8 cellular contexts compared by ENCODE assay signal in the genomic region with DNA sequence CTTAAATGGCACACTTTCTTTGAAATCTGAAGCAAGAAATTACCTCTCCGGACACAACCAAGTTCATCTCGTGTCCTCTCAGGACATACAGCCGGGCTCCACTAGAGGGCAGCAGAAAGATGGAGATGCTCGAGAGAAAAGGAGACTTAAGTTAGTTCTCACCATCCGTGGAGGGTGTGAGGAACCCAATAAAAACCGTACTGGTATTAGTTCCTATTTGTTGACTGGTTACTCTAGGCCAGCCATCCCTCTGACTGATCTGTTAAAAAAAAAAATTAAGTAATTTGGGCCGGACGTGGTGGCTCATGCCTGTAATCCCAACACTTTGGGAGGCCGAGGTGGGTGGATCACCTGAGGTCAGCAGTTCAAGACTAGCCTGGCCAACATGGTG. TPM values are rescaled to one million over a fixed set of nuclear protein-coding genes. Genes with fewer than 3 reads are reported as not detected.
DNase-seq lines count a peak whose midpoint lies in the region; ATAC-seq and TF ChIP-seq lines count a peak whose summit lies in the region.

No MANE protein-coding gene starts in this region.

- DNase-seq in Daoy (ENCODE audit: low read depth) (peak; percentile 80), Karpas-422 (peak; percentile 97), PC-3 (peak; percentile 93), activated T-cell treated with anti-CD3 and anti-CD28 coated beads for 24 hours (ENCODE audit: low read depth) (peak; percentile 80), esophagus muscularis mucosa (ENCODE audit: extremely low spot score) (peak; percentile 96)
- DNase-seq in naive thymus-derived CD4-positive, alpha-beta T cell, result peak; percentile 53 to 81 (median 73)
- peak; percentile 92 for DNase-seq in stimulated activated naive CD8-positive, alpha-beta T cell treated with anti-CD3 and anti-CD28 coated beads, Interleukin-15, Interleukin-2, amounts not matched to agents 100 U/mL and 50 U/mL, for 24 hours

- no peaks in the 10 kb centered on the region for H3F3A ChIP-seq in PC-3 (ENCODE audit: low read length, unreplicated experiment)

- H2AFZ ChIP-seq in Karpas-422 (ENCODE audit: low read length), result no peak overlapping the region
- peak overlapping the region; percentile 97; the same call in 1 of the 2 replicates for H2AFZ ChIP-seq in PC-3 (ENCODE audit: low read length)

- H4K20me1 ChIP-seq in Karpas-422 (ENCODE audit: insufficient read depth, low read depth, low read length), result no peaks in the 10 kb centered on the region
- H4K20me1 ChIP-seq in PC-3 (ENCODE audit: low read length), result no peaks in the 10 kb centered on the region

- POLR2A ChIA-PET in PC-3 (lab: Charles Lee; ENCODE audit: unreplicated experiment), result no interaction called here
- POLR2A ChIA-PET in naive thymus-derived CD4-positive, alpha-beta T cell (lab: Charles Lee), result interaction anchor here (1.1 to 1.3 kb wide), 4 partner anchors 27 to 85 kb away, joined by 4 to 8 read pairs (median 4); partner anchors contain the start of gene UBL7

- peak; percentile 82 for TF ChIP-seq CTCF in PC-3 (conservative IDR thresholded peaks at IDR 0.05; ENCODE audit: low read depth, low read length)
- TF ChIP-seq CTCF in esophagus muscularis mucosa (IDR thresholded peaks at IDR 0.05), result peak; percentile 84 to 91 (median 89)

- no peak for TF ChIP-seq EP300 in esophagus muscularis mucosa (IDR thresholded peaks at IDR 0.05)

- H3K9me3 ChIP-seq in Karpas-422 (ENCODE audit: low read length) (no peaks in the 10 kb centered on the region), PC-3 (ENCODE audit: low read length) (no peaks in the 10 kb centered on the region), esophagus muscularis mucosa (no peaks in the 10 kb centered on the region)
- H3K9me3 ChIP-seq in naive thymus-derived CD4-positive, alpha-beta T cell (ENCODE audit: control insufficient read depth in 2 of 3, low read length in 3 of 3), result no peaks in the 10 kb centered on the region

- WGBS in esophagus muscularis mucosa, result 13% methylated on average over 9 of the region's 9 CpGs

- H3K79me2 ChIP-seq in Karpas-422 (ENCODE audit: low read length), result no peaks in the 10 kb centered on the region
- no peaks in the 10 kb centered on the region for H3K79me2 ChIP-seq in PC-3 (ENCODE audit: low read length)

- no peak overlapping the region for H3K27ac ChIP-seq in Karpas-422 (ENCODE audit: low read length)
- no peak overlapping the region for H3K27ac ChIP-seq in PC-3 (ENCODE audit: low read length)
- H3K27ac ChIP-seq in esophagus muscularis mucosa (replicated peaks in 1 of 4), result no peak overlapping the region
- no peak overlapping the region for H3K27ac ChIP-seq in naive thymus-derived CD4-positive, alpha-beta T cell (ENCODE audit: low read depth, low read length)

- H3K27me3 ChIP-seq in Karpas-422 (ENCODE audit: low read length) (no peaks in the 10 kb centered on the region), PC-3 (ENCODE audit: low read length) (peaks cover 10% of the 10 kb centered on the region), esophagus muscularis mucosa (peaks cover 0 to under 1% (median 0%) of the 10 kb centered on the region in 4 donors)
- no peaks in the 10 kb centered on the region for H3K27me3 ChIP-seq in naive thymus-derived CD4-positive, alpha-beta T cell (ENCODE audit: control insufficient read depth in 2 of 2, insufficient read depth in 2 of 2, low read length in 2 of 2)

- H3K27ac Mint-ChIP-seq in naive thymus-derived CD4-positive, alpha-beta T cell, result peak overlapping the region in 3 of 9 donors; percentile 19 to 69 (median 22)

- intact Hi-C loops in PC-3 (cut with micrococcal nuclease), result loop anchor here (1.0 kb wide), 1 partner anchor 86 kb away; the partner anchor contains the start of gene UBL7
- intact Hi-C loops in esophagus muscularis mucosa (cut with DNase I), result loop anchor here (1.0 to 10.0 kb wide), 2 partner anchors 63 to 260 kb away; no protein-coding TSS in a partner anchor
- intact Hi-C loops in naive thymus-derived CD4-positive, alpha-beta T cell (cut with micrococcal nuclease), result loop anchor here (1.0 to 2.0 kb wide), 11 partner anchors 28 to 828 kb away; partner anchors contain the start of genes ARID3B (in 1 of the 2), CLK3 (in 1 of the 2), PPCDC (in 1 of the 2) and UBL7 (in 1 of the 2)

- peaks cover 20% of the 10 kb centered on the region for H3K4me1 ChIP-seq in Karpas-422 (ENCODE audit: low read length)
- peaks cover 14% of the 10 kb centered on the region for H3K4me1 ChIP-seq in PC-3 (ENCODE audit: insufficient read depth, low read length)
- H3K4me1 ChIP-seq in esophagus muscularis mucosa, result peaks cover 9 to 23% (median 19%) of the 10 kb centered on the region in 4 donors
- H3K4me1 ChIP-seq in naive thymus-derived CD4-positive, alpha-beta T cell (ENCODE audit: control insufficient read depth in 2 of 2, insufficient read depth in 2 of 2, low read length in 2 of 2), result peaks cover 9% of the 10 kb centered on the region in 2 donors

- peak overlapping the region; percentile 79; the same call in 1 of the 2 replicates for H3K4me3 ChIP-seq in Karpas-422 (ENCODE audit: low read length)
- H3K4me3 ChIP-seq in PC-3 (ENCODE audit: low read length), result no peak overlapping the region; the same call in 1 of the 2 replicates
- no peak overlapping the region for H3K4me3 ChIP-seq in esophagus muscularis mucosa
- H3K4me3 ChIP-seq in naive thymus-derived CD4-positive, alpha-beta T cell (ENCODE audit: low read length), result peak overlapping the region; percentile 98

- no peaks in the 10 kb centered on the region for H3K36me3 Mint-ChIP-seq in naive thymus-derived CD4-positive, alpha-beta T cell

- H3K9ac ChIP-seq in Karpas-422 (ENCODE audit: low read length), result peak overlapping the region; percentile 35
- H3K9ac ChIP-seq in PC-3 (ENCODE audit: low read length), result no peak overlapping the region

- no peaks in the 10 kb centered on the region for H3K9me3 Mint-ChIP-seq in naive thymus-derived CD4-positive, alpha-beta T cell

- H3K36me3 ChIP-seq in Karpas-422 (ENCODE audit: insufficient read depth, low read length) (no peaks in the 10 kb centered on the region), PC-3 (ENCODE audit: low read depth, low read length) (no peaks in the 10 kb centered on the region), esophagus muscularis mucosa (no peaks in the 10 kb centered on the region)
- H3K36me3 ChIP-seq in naive thymus-derived CD4-positive, alpha-beta T cell (ENCODE audit: control insufficient read depth in 2 of 3, insufficient read depth in 3 of 3, low read length in 3 of 3), result no peaks in the 10 kb centered on the region

- peak overlapping the region; percentile 68 to 89 (median 84) for H3K4me3 Mint-ChIP-seq in naive thymus-derived CD4-positive, alpha-beta T cell

- peak; percentile 32 for ATAC-seq in PC-3
- peak; percentile 40 for ATAC-seq in naive thymus-derived CD4-positive, alpha-beta T cell
- peak; percentile 21 for ATAC-seq in stimulated activated naive CD8-positive, alpha-beta T cell treated with anti-CD3 and anti-CD28 coated beads, Interleukin-15, Interleukin-2, amounts not matched to agents 100 U/mL and 50 U/mL, for 24 hours
- no peak for ATAC-seq in HG02840 (IDR thresholded peaks at IDR 0.05; ENCODE audit: low FRiP score, unreplicated experiment)

- BruUV-seq in PC-3 (replicated peaks; lab: Mats Ljungman, UMichigan), result no TSS peak

- peaks cover 0 to 40% (median 15%) of the 10 kb centered on the region in 7 donors for H3K4me1 Mint-ChIP-seq in naive thymus-derived CD4-positive, alpha-beta T cell

- CTCF ChIA-PET in PC-3 (lab: Charles Lee), result no interaction called here
- CTCF ChIA-PET in naive thymus-derived CD4-positive, alpha-beta T cell (lab: Charles Lee), result interaction anchor here (0.7 to 6.8 kb wide), 10 partner anchors 10 to 452 kb away, joined by 3 to 74 read pairs (median 4); no protein-coding TSS in a partner anchor

- H3K27me3 Mint-ChIP-seq in naive thymus-derived CD4-positive, alpha-beta T cell, result peaks cover 0 to 22% (median 2%) of the 10 kb centered on the region in 5 donors

- no peak for TF ChIP-seq POLR2A in esophagus muscularis mucosa (IDR thresholded peaks at IDR 0.05; ENCODE audit: low read depth)

- H3K9me2 ChIP-seq in Karpas-422 (replicated peaks; ENCODE audit: insufficient read depth, low read length) (no peaks in the 10 kb centered on the region), PC-3 (replicated peaks; ENCODE audit: low read length) (no peaks in the 10 kb centered on the region)

- H3K4me2 ChIP-seq in Karpas-422 (ENCODE audit: low read depth, low read length, poor library complexity, severe bottlenecking) (peak overlapping the region; percentile 98), PC-3 (ENCODE audit: low read length) (peak overlapping the region; percentile 100)

RNA-seq across cellular contexts. Expression of gene CYP11A1, which starts 7.9 kb away (rescaled TPM):
- 0.06 and 0.12 TPM in 2 replicates for total RNA-seq in Daoy (2014; rRNA removed; shearing (Covaris generic))
- not detected in 2 replicates for total RNA-seq in Karpas-422 (2014; rRNA removed; shearing (Covaris generic); ENCODE audit: low replicate concordance)
- 0.18 TPM in 1 of 2 replicates, not detected in the other for total RNA-seq in PC-3 (2014; rRNA removed)
- 1 to 10 TPM; 1.7 to 2.5 (median 1.8) TPM for total RNA-seq in esophagus muscularis mucosa
- 1 to 10 TPM in 1 of 5 experiments, under 1 TPM in 1, not detected in 3; 0.58 to 1.0 TPM for total RNA-seq in naive thymus-derived CD4-positive, alpha-beta T cell
- polyA plus RNA-seq in naive thymus-derived CD4-positive, alpha-beta T cell, result not detected

RNA-seq across cellular contexts. Expression of gene SEMA7A, which starts 58.5 kb away (rescaled TPM):
- 36.2 and 48.3 TPM in 2 replicates for total RNA-seq in Daoy (2014; rRNA removed; shearing (Covaris generic))
- 41.6 and 49.1 TPM in 2 replicates for total RNA-seq in Karpas-422 (2014; rRNA removed; shearing (Covaris generic); ENCODE audit: low replicate concordance)
- total RNA-seq in PC-3 (2014; rRNA removed) (74.9 and 75.9 TPM in 2 replicates), esophagus muscularis mucosa (1 to 10 TPM; 1.2 to 4.1 (median 2.7) TPM)
- 10 to 100 TPM in 2 of 5 experiments, 1 to 10 TPM in 3; 1.6 to 15.7 (median 5.0) TPM for total RNA-seq in naive thymus-derived CD4-positive, alpha-beta T cell
- polyA plus RNA-seq in naive thymus-derived CD4-positive, alpha-beta T cell, result not detected

Comparison
In these comparisons a context has a peak if more than half of its experiments do, and no peak if none do; other contexts are left out.
1. H3K4me3 ChIP-seq: peak in Karpas-422 (single experiment) and naive thymus-derived CD4-positive, alpha-beta T cell (single experiment); none in PC-3 (single experiment) and esophagus muscularis mucosa (0 of 4).
2. Peak in every context shown above with its lines, with median percentiles within 50 percentile points of each other: DNase-seq.